Comparison of ENCODE assay signal across 1 cellular context in the genomic region with DNA sequence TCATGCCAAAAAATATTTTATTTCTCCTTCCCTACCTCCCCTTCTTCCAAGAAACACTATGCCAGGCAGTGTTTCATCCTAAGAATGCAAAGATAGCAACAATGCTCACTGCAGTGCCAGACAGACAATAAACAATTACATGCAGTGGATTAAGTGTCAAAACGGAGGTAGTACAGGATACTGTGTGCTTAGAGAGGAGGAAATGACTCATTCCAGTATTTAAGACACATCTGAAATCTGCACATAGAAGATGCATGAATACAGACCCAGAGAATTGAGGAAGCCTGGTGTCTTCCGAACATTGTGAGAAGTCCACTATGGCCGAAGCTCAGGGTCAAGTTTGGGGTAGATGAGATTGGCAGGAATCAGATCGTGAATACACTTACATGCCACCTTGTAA.
TF ChIP-seq lines count a peak whose summit lies in the region.

No MANE protein-coding gene starts in this region.

TF ChIP-seq in H1, 55 proteins besides CTCF, POLR2A, EP300 and RAD21:
- TF ChIP-seq HDAC6 (IDR thresholded peaks at IDR 0.05; ENCODE audit: low read depth, low read length), result no peak
- TF ChIP-seq RFX5 (IDR thresholded peaks at IDR 0.05; ENCODE audit: borderline replicate concordance, low read depth, low read length), result no peak
- no peak for TF ChIP-seq FOSL1 (IDR thresholded peaks at IDR 0.05; ENCODE audit: insufficient read depth, low read depth, low read length)
- no peak for TF ChIP-seq SP4 (IDR thresholded peaks at IDR 0.05; ENCODE audit: low read length)
- no peak for TF ChIP-seq CEBPB (IDR thresholded peaks at IDR 0.05; ENCODE audit: low read depth, low read length)
- TF ChIP-seq, protein P1, sequence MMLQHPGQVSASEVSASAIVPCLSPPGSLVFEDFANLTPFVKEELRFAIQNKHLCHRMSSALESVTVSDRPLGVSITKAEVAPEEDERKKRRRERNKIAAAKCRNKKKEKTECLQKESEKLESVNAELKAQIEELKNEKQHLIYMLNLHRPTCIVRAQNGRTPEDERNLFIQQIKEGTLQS (IDR thresholded peaks at IDR 0.05; ENCODE audit: insufficient read depth, low read depth, low read length), result no peak
- TF ChIP-seq CBX8 (IDR thresholded peaks at IDR 0.05; ENCODE audit: borderline replicate concordance, low read depth, low read length), result no peak
